8 cellular contexts compared by ENCODE assay signal in genomic region chr20:36745927-36746659, GRCh38. TPM values are rescaled to one million over a fixed set of nuclear protein-coding genes. Genes with fewer than 3 reads are reported as not detected.
DNase-seq lines count a peak whose midpoint lies in the region; ATAC-seq and TF ChIP-seq lines count a peak whose summit lies in the region.

Gene NDRG3 (minus strand): TSS chr20:36746090. CDS start chr20:36721735, 24,355 bp downstream.

- H3K4me1 Mint-ChIP-seq in nephron progenitor cell: peaks cover 30% of the 10 kb centered on the region
- peaks cover 23% of the 10 kb centered on the region for H3K4me1 Mint-ChIP-seq in stimulated activated naive CD8-positive, alpha-beta T cell treated with anti-CD3 and anti-CD28 coated beads, Interleukin-15, amount 100 ng/mL, for 72 hours

- TF ChIP-seq CTCF in RWPE2 (IDR thresholded peaks at IDR 0.05; ENCODE audit: poor library complexity, severe bottlenecking) (peak; percentile 77), fibroblast of the aortic adventitia (IDR thresholded peaks at IDR 0.05; ENCODE audit: insufficient read depth, low read length) (no peak), nephron progenitor cell (IDR thresholded peaks at IDR 0.05) (no peak)

- H3K4me3 ChIP-seq in RWPE2 (ENCODE audit: severe bottlenecking) (peak within 1 kb of the TSS; percentile 63), fibroblast of the aortic adventitia (ENCODE audit: low read depth, low read length) (peak within 1 kb of the TSS; percentile 80)

- peaks cover 6% of the 10 kb centered on the region; the same call in 1 of the 2 replicates for H3K36me3 ChIP-seq in RWPE2 (ENCODE audit: low read depth)

- DNase-seq in ELF-1 (ENCODE audit: low read depth, low spot score): peak; percentile 93
- peak; percentile 93 for DNase-seq in H4 (ENCODE audit: low spot score)
- DNase-seq in LoVo (ENCODE audit: low spot score): peak; percentile 94
- peak; percentile 100 for DNase-seq in RWPE2 (ENCODE audit: low spot score)
- DNase-seq in activated T-helper 9 cell treated with anti-CD3 and anti-CD28 coated beads, Interleukin-2, amount 50 U/mL, for 16 hours (ENCODE audit: low read depth): peak; percentile 88
- DNase-seq in fibroblast of the aortic adventitia (ENCODE audit: low read depth): peak; percentile 92
- DNase-seq in nephron progenitor cell: peak; percentile 91
- DNase-seq in stimulated activated naive CD8-positive, alpha-beta T cell treated with anti-CD3 and anti-CD28 coated beads, Interleukin-15, amount 100 ng/mL, for 72 hours: peak; percentile 91 to 93

- peak within 1 kb of the TSS; percentile 86 for H3K4me3 Mint-ChIP-seq in nephron progenitor cell
- H3K4me3 Mint-ChIP-seq in stimulated activated naive CD8-positive, alpha-beta T cell treated with anti-CD3 and anti-CD28 coated beads, Interleukin-15, amount 100 ng/mL, for 72 hours: peak within 1 kb of the TSS; percentile 95

- peaks cover 5% of the 10 kb centered on the region for H3K4me1 ChIP-seq in RWPE2 (ENCODE audit: insufficient read depth, poor library complexity, severe bottlenecking)

- no peaks in the 10 kb centered on the region for H3K9me3 Mint-ChIP-seq in nephron progenitor cell
- no peaks in the 10 kb centered on the region for H3K9me3 Mint-ChIP-seq in stimulated activated naive CD8-positive, alpha-beta T cell treated with anti-CD3 and anti-CD28 coated beads, Interleukin-15, amount 100 ng/mL, for 72 hours

- peak; percentile 91 for ATAC-seq in RWPE2 (ENCODE audit: low read depth)
- peak; percentile 98 for ATAC-seq in stimulated activated naive CD8-positive, alpha-beta T cell treated with anti-CD3 and anti-CD28 coated beads, Interleukin-15, amount 100 ng/mL, for 72 hours

- no peaks in the 10 kb centered on the region for H3K27me3 ChIP-seq in RWPE2 (ENCODE audit: insufficient read depth, poor library complexity, severe bottlenecking)

- peaks cover 11% of the 10 kb centered on the region for H3K27me3 Mint-ChIP-seq in nephron progenitor cell (ENCODE audit: low read depth, poor library complexity)
- no peaks in the 10 kb centered on the region for H3K27me3 Mint-ChIP-seq in stimulated activated naive CD8-positive, alpha-beta T cell treated with anti-CD3 and anti-CD28 coated beads, Interleukin-15, amount 100 ng/mL, for 72 hours

- H3K27ac ChIP-seq in RWPE2 (ENCODE audit: poor library complexity, severe bottlenecking): peak within 1 kb of the TSS; percentile 10

- no peaks in the 10 kb centered on the region for H3K9me3 ChIP-seq in RWPE2 (ENCODE audit: severe bottlenecking)

- peaks cover 6% of the 10 kb centered on the region for H3K36me3 Mint-ChIP-seq in nephron progenitor cell (ENCODE audit: low read depth)

- no peak within 1 kb of the TSS for H3K27ac Mint-ChIP-seq in nephron progenitor cell
- peak within 1 kb of the TSS; percentile 94 to 96 for H3K27ac Mint-ChIP-seq in stimulated activated naive CD8-positive, alpha-beta T cell treated with anti-CD3 and anti-CD28 coated beads, Interleukin-15, amount 100 ng/mL, for 72 hours

RNA-seq across cellular contexts. Expression of gene NDRG3, which starts in this region (rescaled TPM):
- total RNA-seq in H4 (2014; rRNA removed; shearing (Covaris generic)): 23.6 and 24.1 TPM in 2 replicates
- 15.3 and 23.1 TPM in 2 replicates for total RNA-seq in fibroblast of the aortic adventitia (ENCODE audit: low replicate concordance)

Comparison
In these comparisons a context has a peak if more than half of its experiments do, and no peak if none do; other contexts are left out.
1. Peak in every context shown above with its lines: DNase-seq, ATAC-seq, H3K4me3 ChIP-seq and H3K27ac ChIP-seq.